ENCODE assay signal across 7 cellular contexts in the genomic region with DNA sequence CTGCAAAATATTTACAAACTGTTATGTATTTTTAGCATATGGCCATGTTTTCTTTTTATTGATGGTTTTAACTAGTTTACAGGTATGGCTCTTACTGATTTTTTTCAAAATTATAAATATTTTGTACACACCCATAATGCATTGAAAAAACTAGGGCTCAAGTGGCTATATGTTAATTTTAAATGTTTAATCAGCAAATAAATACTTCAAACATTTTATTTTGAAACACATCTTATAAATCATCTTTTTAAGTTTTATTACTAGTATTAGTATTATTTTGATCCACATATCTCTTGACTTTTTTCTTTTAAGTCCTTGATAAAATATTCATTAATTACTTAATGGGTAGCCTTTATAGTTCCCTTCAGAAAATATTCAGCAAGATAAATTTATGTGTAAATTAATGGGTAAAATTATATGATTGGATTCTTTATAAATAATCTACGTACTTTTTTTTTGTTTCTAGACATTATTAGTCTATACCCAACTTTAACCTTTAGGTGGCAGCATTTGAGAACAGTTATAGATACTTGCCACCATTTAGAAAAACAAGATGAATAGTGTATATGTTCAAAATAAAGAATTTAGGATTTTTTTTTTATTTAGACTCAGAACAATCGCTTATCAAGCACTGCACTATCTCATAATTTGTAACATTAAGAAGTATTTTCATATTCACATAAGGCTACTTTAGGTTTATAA.
DNase-seq lines count a peak whose midpoint lies in the region; ATAC-seq and TF ChIP-seq lines count a peak whose summit lies in the region.

No MANE protein-coding gene starts in this region.

- CTCF ChIA-PET in Panc1 (lab: Charles Lee): no interaction called here

- no peak for TF ChIP-seq EP300 in gastroesophageal sphincter (IDR thresholded peaks at IDR 0.05)

- TF ChIP-seq CTCF in Panc1 (IDR thresholded peaks at IDR 0.05) (peak; percentile 22; the same call in 1 of the 2 replicates), gastroesophageal sphincter (IDR thresholded peaks at IDR 0.05) (peak in 1 of 4 experiments; percentile 35)

- intact Hi-C loops in Panc1 (cut with micrococcal nuclease; ENCODE audit: unreplicated experiment): loop anchor here (5.0 kb wide), 3 partner anchors 90 to 1230 kb away; no protein-coding TSS in a partner anchor

- H3K27ac ChIP-seq in Panc1 (ENCODE audit: low read length) (no peak overlapping the region), gastroesophageal sphincter (no peak overlapping the region)

- WGBS in gastroesophageal sphincter (ENCODE audit: low coverage in 1 of 2), 2 donors: 23 to 24% methylated on average over 2 of the region's 2 CpGs

- H3K9me3 ChIP-seq in Panc1 (ENCODE audit: control insufficient read depth, insufficient read depth, low read depth, low read length) (no peaks in the 10 kb centered on the region), gastroesophageal sphincter (no peaks in the 10 kb centered on the region)

- H3K27me3 ChIP-seq in Panc1 (ENCODE audit: control insufficient read depth, insufficient read depth, low read length) (no peaks in the 10 kb centered on the region; the same call in 1 of the 2 replicates), gastroesophageal sphincter (no peaks in the 10 kb centered on the region)

- POLR2A ChIA-PET in Panc1 (lab: Charles Lee): no interaction called here

- ATAC-seq in GM18511 (IDR thresholded peaks at IDR 0.05; ENCODE audit: unreplicated experiment): peak; percentile 80
- ATAC-seq in HG03378 (IDR thresholded peaks at IDR 0.05; ENCODE audit: unreplicated experiment): peak; percentile 84
- ATAC-seq in Panc1: no peak
- no peak for ATAC-seq in activated CD4-positive, CD25-positive, alpha-beta regulatory T cell treated with anti-CD3 and anti-CD28 coated beads, Interleukin-2, amount 50 U/mL, for 24 hours
- ATAC-seq in gastroesophageal sphincter: no peak

- BruUV-seq in Panc1 (replicated peaks; lab: Mats Ljungman, UMichigan): no TSS peak

- in situ Hi-C loops in Panc1 (cut with HindIII; ENCODE audit: low pct_unique_long_range_greater_than_20kb, low sequenced_read_pairs): no loop called here

- DNase-seq in Panc1 (ENCODE audit: low read depth, low spot score): no peak
- DNase-seq in iPS-NIHi11 (ENCODE audit: low spot score): peak; percentile 4
- DNase-seq in ecto neural progenitor cell (ENCODE audit: low spot score): no peak

- H3K4me3 ChIP-seq in Panc1 (ENCODE audit: low read depth in 2 of 2, low read length in 2 of 2): no peak overlapping the region
- no peak overlapping the region for H3K4me3 ChIP-seq in gastroesophageal sphincter

- H3K4me1 ChIP-seq in Panc1 (ENCODE audit: control insufficient read depth, insufficient read depth, low read length) (no peaks in the 10 kb centered on the region), gastroesophageal sphincter (no peaks in the 10 kb centered on the region)

- H3K36me3 ChIP-seq in Panc1 (ENCODE audit: control insufficient read depth, insufficient read depth, low read length) (no peaks in the 10 kb centered on the region), gastroesophageal sphincter (no peaks in the 10 kb centered on the region)

- TF ChIP-seq POLR2A in gastroesophageal sphincter (IDR thresholded peaks at IDR 0.05): no peak

Comparison
In these comparisons a context has a peak if more than half of its experiments do, and no peak if none do; other contexts are left out.
1. ATAC-seq: peak in GM18511 (single experiment) and HG03378 (single experiment); none in Panc1 (single experiment), activated CD4-positive, CD25-positive, alpha-beta regulatory T cell treated with anti-CD3 and anti-CD28 coated beads, Interleukin-2, amount 50 U/mL, for 24 hours (0 of 2) and gastroesophageal sphincter (single experiment).